ENCODE assay signal across 8 cellular contexts in the genomic region with DNA sequence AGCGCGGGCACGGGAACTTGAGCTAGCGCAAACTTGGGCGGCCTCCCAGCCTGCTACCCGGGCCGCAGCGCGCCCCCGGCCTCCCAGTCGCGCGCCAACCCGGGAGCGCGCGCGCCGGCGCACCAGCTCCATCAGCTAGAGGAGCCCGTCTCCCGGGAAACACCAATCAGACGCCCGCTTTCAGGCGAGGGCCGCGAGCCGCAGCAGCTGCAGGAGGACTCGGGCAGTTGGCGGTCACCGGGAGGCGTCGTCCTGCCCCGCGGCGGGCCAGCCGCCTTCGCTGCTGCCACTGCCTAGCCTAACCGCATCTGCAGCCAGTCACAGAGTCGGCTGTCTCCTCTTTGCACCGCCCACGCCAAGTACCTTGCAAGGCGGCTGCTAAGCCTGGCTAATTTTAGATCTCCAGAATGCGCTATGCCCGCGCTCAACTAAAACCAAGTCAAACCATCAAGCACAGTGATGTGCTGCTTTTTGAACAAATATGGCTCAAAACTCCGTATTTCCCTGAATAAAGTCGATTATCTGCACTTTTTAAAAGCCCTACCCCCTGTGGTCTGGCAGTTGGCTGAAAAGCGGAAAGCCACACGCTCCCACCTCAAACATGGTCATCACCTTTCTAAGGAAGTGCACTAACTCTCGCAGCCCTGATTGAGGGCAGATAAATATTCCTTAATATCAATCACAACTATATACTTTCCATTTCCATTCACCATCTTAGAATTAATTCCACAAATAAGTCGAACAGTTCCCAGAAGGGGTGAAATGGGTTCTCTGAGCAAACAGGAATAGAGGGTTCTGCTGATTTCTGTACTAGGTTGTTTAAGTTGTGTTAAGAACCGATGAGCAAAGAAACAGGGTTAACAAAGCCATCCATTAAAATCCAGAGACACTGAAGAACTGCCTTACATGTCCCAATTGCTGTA.
DNase-seq lines count a peak whose midpoint lies in the region; ATAC-seq and TF ChIP-seq lines count a peak whose summit lies in the region.

No MANE protein-coding gene starts in this region.

- DNase-seq in Right ventricle myocardium inferior (ENCODE audit: missing footprints), result no peak
- DNase-seq in cardiac septum (ENCODE audit: low spot score), result no peak
- DNase-seq in GOT3 (lab: John Stamatoyannopoulos, UW), result peak; percentile 79
- peak in 2 of 3 donors; percentile 53 for DNase-seq in Peyer's patch
- peak; percentile 92 for DNase-seq in chondrocyte (ENCODE audit: low spot score)
- DNase-seq in suprapubic skin (ENCODE audit: low spot score in 2 of 2), result no peak

- peak; percentile 39 for ATAC-seq in Right ventricle myocardium inferior

- no peak overlapping the region for H3K27ac ChIP-seq in Peyer's patch
- peak overlapping the region; percentile 89 for H3K27ac ChIP-seq in layer of hippocampus (ENCODE audit: low read depth, low read length)
- no peak overlapping the region for H3K27ac ChIP-seq in suprapubic skin

- TF ChIP-seq POLR2A in Peyer's patch (IDR thresholded peaks at IDR 0.05) (no peak), suprapubic skin (IDR thresholded peaks at IDR 0.05) (no peak)

- no peak for TF ChIP-seq CTCF in Peyer's patch (IDR thresholded peaks at IDR 0.05)
- TF ChIP-seq CTCF in chondrocyte (IDR thresholded peaks at IDR 0.05), result peak; percentile 22
- TF ChIP-seq CTCF in suprapubic skin (IDR thresholded peaks at IDR 0.05), result no peak

- intact Hi-C loops in Right ventricle myocardium inferior (cut with DNase I), result no loop called here
- intact Hi-C loops in cardiac septum (cut with DNase I), result no loop called here

- H3K9me3 ChIP-seq in Peyer's patch, result peaks cover 0 to 11% (median 0%) of the 10 kb centered on the region in 4 donors
- no peaks in the 10 kb centered on the region for H3K9me3 ChIP-seq in suprapubic skin

- no peak for TF ChIP-seq EP300 in suprapubic skin (IDR thresholded peaks at IDR 0.05)

- H3K4me3 ChIP-seq in Peyer's patch (peak overlapping the region; percentile 1 to 41 (median 38)), suprapubic skin (peak overlapping the region; percentile 45)

- H3K4me1 Mint-ChIP-seq in IgD-negative memory B cell, result peaks cover 11 to 16% (median 16%) of the 10 kb centered on the region in 3 donors
- peaks cover 6% of the 10 kb centered on the region for H3K4me1 Mint-ChIP-seq in chondrocyte (ENCODE audit: low read depth)

- peaks cover 9 to 24% (median 15%) of the 10 kb centered on the region in 3 donors for H3K9me3 Mint-ChIP-seq in IgD-negative memory B cell
- no peaks in the 10 kb centered on the region for H3K9me3 Mint-ChIP-seq in chondrocyte (ENCODE audit: low read depth)

- H3K4me1 ChIP-seq in Peyer's patch (peaks cover 0 to 11% (median 0%) of the 10 kb centered on the region in 4 donors), suprapubic skin (peaks cover 21% of the 10 kb centered on the region)

- peaks cover 0 to 31% of the 10 kb centered on the region in 2 donors for H3K27me3 ChIP-seq in Peyer's patch
- H3K27me3 ChIP-seq in layer of hippocampus (ENCODE audit: control insufficient read depth, insufficient read depth, low read length), result peaks cover 2% of the 10 kb centered on the region
- H3K27me3 ChIP-seq in suprapubic skin, result peaks cover 88% of the 10 kb centered on the region

- H3K36me3 Mint-ChIP-seq in IgD-negative memory B cell (no peaks in the 10 kb centered on the region), chondrocyte (ENCODE audit: low read depth) (peaks cover 3% of the 10 kb centered on the region)

- H3K36me3 ChIP-seq in Peyer's patch (no peaks in the 10 kb centered on the region), suprapubic skin (no peaks in the 10 kb centered on the region)

- H3K4me3 Mint-ChIP-seq in IgD-negative memory B cell (peak overlapping the region; percentile 49 to 86 (median 66)), chondrocyte (ENCODE audit: unreplicated experiment) (peak overlapping the region; percentile 69)

- H3K27ac Mint-ChIP-seq in IgD-negative memory B cell, result peak overlapping the region; percentile 84 to 95 (median 87)
- H3K27ac Mint-ChIP-seq in chondrocyte (ENCODE audit: unreplicated experiment), result no peak overlapping the region

- H3K27me3 Mint-ChIP-seq in IgD-negative memory B cell, result peaks cover 56% of the 10 kb centered on the region
- peaks cover 64% of the 10 kb centered on the region for H3K27me3 Mint-ChIP-seq in chondrocyte (ENCODE audit: low read depth)

- WGBS in suprapubic skin, result 5% methylated on average over 16 of the region's 53 CpGs

Comparison
In these comparisons a context has a peak if more than half of its experiments do, and no peak if none do; other contexts are left out.
1. DNase-seq: peak in GOT3 (single experiment), Peyer's patch (2 of 3) and chondrocyte (single experiment); none in Right ventricle myocardium inferior (single experiment), cardiac septum (single experiment) and suprapubic skin (0 of 2).